Comparison of ENCODE assay signal across 17 cellular contexts in genomic region chr13:96781141-96781540, GRCh38.
A peak's percentile ranks its signal among the peaks of the same experiment; 100 is the strongest.
DNase-seq lines count a peak whose midpoint lies in the region; ATAC-seq and TF ChIP-seq lines count a peak whose summit lies in the region.
"Had no signal": no experiment of that assay in that cellular context is flagged by ENCODE, and none has a peak within 500 bp of the region (broad histone marks: within the 10 kb centered on the region; RNA-seq: fewer than 3 reads in every experiment).

No MANE protein-coding gene starts in this region.

- H3K4me3 ChIP-seq in fibroblast of the aortic adventitia (ENCODE audit: low read depth, low read length) (no peak overlapping the region), aorta (ENCODE audit: low read length in 2 of 2) (no peak overlapping the region), upper lobe of left lung (no peak overlapping the region)
- H3K4me3 ChIP-seq: adrenal gland, BLaER1, gastroesophageal sphincter, SJSA1 had no signal

- 2 to 7% methylated on average over 4 of the region's 4 CpGs for WGBS in aorta, 2 donors
- WGBS in upper lobe of left lung, 2 donors: 54 to 59% methylated on average over 4 of the region's 4 CpGs

- H3K4me1 Mint-ChIP-seq in nephron: peaks cover 11% of the 10 kb centered on the region

- H3K27me3 Mint-ChIP-seq in nephron (ENCODE audit: low read depth): no peaks in the 10 kb centered on the region

- no peak for TF ChIP-seq EP300 in upper lobe of left lung (IDR thresholded peaks at IDR 0.05)

- H3K9me3 ChIP-seq in aorta (ENCODE audit: control insufficient read depth, low read length) (no peaks in the 10 kb centered on the region), upper lobe of left lung (peaks cover 0 to 5% (median 0%) of the 10 kb centered on the region in 4 donors)
- H3K9me3 ChIP-seq: SJSA1 had no signal

- H3K4me1 ChIP-seq in aorta (ENCODE audit: control insufficient read depth in 1 of 2, insufficient read depth in 2 of 2, low read length in 2 of 2) (peaks cover 4% of the 10 kb centered on the region in 2 donors), upper lobe of left lung (no peaks in the 10 kb centered on the region)
- H3K4me1 ChIP-seq: adrenal gland, BLaER1, gastroesophageal sphincter, SJSA1 had no signal

- TF ChIP-seq CTCF in VCaP (conservative IDR thresholded peaks at IDR 0.05): no peak
- no peak for TF ChIP-seq CTCF in fibroblast of the aortic adventitia (IDR thresholded peaks at IDR 0.05; ENCODE audit: insufficient read depth, low read length)
- no peak for TF ChIP-seq CTCF in nephron (IDR thresholded peaks at IDR 0.05; ENCODE audit: unreplicated experiment in 3 of 3)
- TF ChIP-seq CTCF in upper lobe of left lung (IDR thresholded peaks at IDR 0.05): no peak

- intact Hi-C loops in aorta (cut with DNase I): loop anchor here in 1 of 2 donors (5.0 kb wide), 1 partner anchor 36 kb away; no protein-coding TSS in a partner anchor

- no peaks in the 10 kb centered on the region for H3K36me3 Mint-ChIP-seq in nephron (ENCODE audit: low read depth)

- DNase-seq in fibroblast of the aortic adventitia (ENCODE audit: low read depth) (peak; percentile 61), aorta (peak; percentile 87 to 89), upper lobe of left lung (no peak), NCI-H1417 (lab: John Stamatoyannopoulos, UW) (no peak)
- DNase-seq: DMS153, IMR-90, NCI-H2081 treated with DMSO at 0.1 percent for 48 hours, NCI-H524 treated with DMSO at 0.1 percent for 48 hours had no signal

- H3K27me3 ChIP-seq in aorta (ENCODE audit: control insufficient read depth in 1 of 2, insufficient read depth in 2 of 2, low read length in 1 of 2) (no peaks in the 10 kb centered on the region), upper lobe of left lung (no peaks in the 10 kb centered on the region)
- H3K27me3 ChIP-seq: adrenal gland, BLaER1, gastroesophageal sphincter, SJSA1 had no signal

- no peak overlapping the region for H3K4me3 Mint-ChIP-seq in nephron
- H3K4me3 Mint-ChIP-seq: neural crest cell had no signal

- ATAC-seq in aorta (ENCODE audit: low FRiP score) (peak; percentile 88), GM19035 (IDR thresholded peaks at IDR 0.05; ENCODE audit: unreplicated experiment) (no peak), upper lobe of left lung (ENCODE audit: low FRiP score in 2 of 2) (no peak)
- ATAC-seq: activated CD4-positive, CD25-positive, alpha-beta regulatory T cell treated with anti-CD3 and anti-CD28 coated beads, Interleukin-2, amount 50 U/mL, for 24 hours; gastroesophageal sphincter had no signal

- H3K27ac ChIP-seq in VCaP (peak overlapping the region; percentile 32), aorta (ENCODE audit: low read depth in 1 of 2, low read length in 2 of 2) (peak overlapping the region in 1 of 2 donors; percentile 72), upper lobe of left lung (no peak overlapping the region)
- H3K27ac ChIP-seq: adrenal gland, BLaER1, gastroesophageal sphincter, SJSA1 had no signal

- H3K36me3 ChIP-seq in aorta (ENCODE audit: control insufficient read depth in 1 of 2, insufficient read depth in 2 of 2, low read length in 1 of 2): no peaks in the 10 kb centered on the region
- no peaks in the 10 kb centered on the region for H3K36me3 ChIP-seq in upper lobe of left lung
- H3K36me3 ChIP-seq: adrenal gland, BLaER1, gastroesophageal sphincter, SJSA1 had no signal

- peak overlapping the region; percentile 28 to 60 (median 55) for H3K27ac Mint-ChIP-seq in nephron

- no peak for TF ChIP-seq POLR2A in upper lobe of left lung (IDR thresholded peaks at IDR 0.05)

- peaks cover 21% of the 10 kb centered on the region for H3K9me3 Mint-ChIP-seq in nephron

Comparison
In these comparisons a context has a peak if more than half of its experiments do, and no peak if none do; other contexts are left out.
1. DNase-seq: peak in fibroblast of the aortic adventitia (single experiment) and aorta (2 of 2); none in upper lobe of left lung (0 of 2) and NCI-H1417 (0 of 3).